21 cellular contexts compared by ENCODE assay signal in genomic region chr17:7167832-7168231, GRCh38. TPM values are rescaled to one million over a fixed set of nuclear protein-coding genes. Genes with fewer than 3 reads are reported as not detected.
DNase-seq lines count a peak whose midpoint lies in the region; ATAC-seq and TF ChIP-seq lines count a peak whose summit lies in the region.
"Had no signal": no experiment of that assay in that cellular context is flagged by ENCODE, and none has a peak within 500 bp of the region (broad histone marks: within the 10 kb centered on the region; RNA-seq: fewer than 3 reads in every experiment).

No MANE protein-coding gene starts in this region.

- no peak overlapping the region for H3K23ac ChIP-seq in neuronal stem cell (ENCODE audit: low read depth, low read length, poor library complexity)

- H3K27me3 ChIP-seq in HL-60 (ENCODE audit: insufficient read depth, poor library complexity, severe bottlenecking) (no peaks in the 10 kb centered on the region), upper lobe of right lung (no peaks in the 10 kb centered on the region), neuronal stem cell (ENCODE audit: control insufficient read depth in 3 of 3, insufficient read depth in 3 of 3, low read depth in 1 of 3, low read length in 3 of 3) (peaks cover 0 to 2% (median 0%) of the 10 kb centered on the region in 3 experiments)

- no CpG with 5 or more reads among the region's 4 CpGs for WGBS in neuronal stem cell (ENCODE audit: extremely low coverage in 2 of 2, insufficient read length in 2 of 2, insufficient replicate concordance in 1 of 2), 2 donors

- H2BK120ac ChIP-seq in neuronal stem cell (ENCODE audit: low read depth, low read length), result no peak overlapping the region

- DNase-seq in HL-60 (ENCODE audit: low read depth in 1 of 2, low spot score in 1 of 2), result peak; percentile 60 to 69
- DNase-seq in SKM-1 (lab: John Stamatoyannopoulos, UW; ENCODE audit: unreplicated experiment), result peak; percentile 9
- peak; percentile 59 for DNase-seq in fibroblast of the aortic adventitia (ENCODE audit: low read depth)
- DNase-seq in upper lobe of right lung, result no peak
- no peak for DNase-seq in neuronal stem cell (ENCODE audit: low spot score)
- no peak for DNase-seq in activated CD4-positive, CD25-positive, alpha-beta regulatory T cell (lab: John Stamatoyannopoulos, UW)
- DNase-seq: activated CD4-positive, alpha-beta T cell treated with anti-CD3 and anti-CD28 coated beads for 4 hours; activated naive CD4-positive, alpha-beta T cell; dermis blood vessel endothelial cell; DMS153; erythroblast; hypothalamus; NCI-H1092; NCI-H82; stimulated activated CD4-positive, alpha-beta T cell treated with anti-CD3 and anti-CD28 coated beads, Interleukin-4, amount 100 ng/mL, for 4 hours had no signal

- no peak overlapping the region for H2BK15ac ChIP-seq in neuronal stem cell (ENCODE audit: low read length)

- H2BK12ac ChIP-seq in neuronal stem cell (ENCODE audit: low read length), result no peak overlapping the region

- H3K4me3 ChIP-seq in HL-60 (replicated peaks; ENCODE audit: insufficient read depth, low read length) (no peak overlapping the region), fibroblast of the aortic adventitia (ENCODE audit: low read depth, low read length) (no peak overlapping the region), upper lobe of right lung (no peak overlapping the region), neuronal stem cell (ENCODE audit: low read length in 2 of 2) (no peak overlapping the region)
- H3K4me3 ChIP-seq: skin epidermis, thoracic aorta had no signal

- no peak overlapping the region for H2BK5ac ChIP-seq in neuronal stem cell (ENCODE audit: low read length)

- no peak overlapping the region for H3K14ac ChIP-seq in neuronal stem cell (ENCODE audit: low read length)

- no peak overlapping the region for H4K8ac ChIP-seq in neuronal stem cell (ENCODE audit: low read depth, low read length)

- no peak overlapping the region for H2AK5ac ChIP-seq in neuronal stem cell (ENCODE audit: low read depth, low read length)

- H2AFZ ChIP-seq in neuronal stem cell (ENCODE audit: low read length), result no peak overlapping the region

- H3K4me1 ChIP-seq in upper lobe of right lung (peaks cover 3% of the 10 kb centered on the region), neuronal stem cell (ENCODE audit: control insufficient read depth in 2 of 2, insufficient read depth in 1 of 2, low read depth in 1 of 2, low read length in 2 of 2) (no peaks in the 10 kb centered on the region)

- H3K27ac ChIP-seq in HL-60 (replicated peaks) (no peak overlapping the region), upper lobe of right lung (peak overlapping the region; percentile 55), neuronal stem cell (replicated peaks; ENCODE audit: low read length) (no peak overlapping the region)
- H3K27ac ChIP-seq: C4-2B, thoracic aorta had no signal

- H3K9ac ChIP-seq in neuronal stem cell (ENCODE audit: low read depth, low read length, poor library complexity), result no peak overlapping the region

- TF ChIP-seq CTCF in HL-60 (IDR thresholded peaks at IDR 0.05; ENCODE audit: insufficient read depth, low read length) (no peak), fibroblast of the aortic adventitia (IDR thresholded peaks at IDR 0.05; ENCODE audit: insufficient read depth, low read length) (no peak), upper lobe of right lung (IDR thresholded peaks at IDR 0.05) (no peak)

- no peak overlapping the region for H4K91ac ChIP-seq in neuronal stem cell (ENCODE audit: low read depth, low read length, poor library complexity)

- no peak overlapping the region for H3K4ac ChIP-seq in neuronal stem cell (ENCODE audit: low read length)

- H3K18ac ChIP-seq in neuronal stem cell (ENCODE audit: low read length), result no peak overlapping the region

- H3K36me3 ChIP-seq in upper lobe of right lung, result no peaks in the 10 kb centered on the region
- peaks cover 0 to 2% of the 10 kb centered on the region in 2 donors for H3K36me3 ChIP-seq in neuronal stem cell (replicated peaks in 1 of 2; ENCODE audit: control insufficient read depth in 2 of 2, insufficient read depth in 2 of 2, low read length in 2 of 2)
- H3K36me3 ChIP-seq: thoracic aorta had no signal

- H3K9me3 ChIP-seq in upper lobe of right lung (no peaks in the 10 kb centered on the region), neuronal stem cell (replicated peaks in 1 of 2; ENCODE audit: control insufficient read depth in 2 of 2, insufficient read depth in 1 of 2, low read depth in 1 of 2, low read length in 2 of 2) (no peaks in the 10 kb centered on the region)

- intact Hi-C loops in upper lobe of right lung (cut with DNase I), result no loop called here

- no peak overlapping the region for H3K4me2 ChIP-seq in neuronal stem cell (ENCODE audit: insufficient read depth, low read length, poor library complexity, severe bottlenecking)

- no peaks in the 10 kb centered on the region for H3K79me1 ChIP-seq in neuronal stem cell (ENCODE audit: low read depth, low read length)

- ATAC-seq in upper lobe of right lung (peak; percentile 74), GM19035 (IDR thresholded peaks at IDR 0.05; ENCODE audit: unreplicated experiment) (no peak)
- ATAC-seq: HCT116 had no signal

RNA-seq across cellular contexts. Expression of gene ASGR1, which starts 11.3 kb away (rescaled TPM):
- total RNA-seq in fibroblast of the aortic adventitia (ENCODE audit: low replicate concordance) (0.09 and 2.8 TPM in 2 replicates), upper lobe of right lung (4.3 TPM)
- polyA plus RNA-seq in neuronal stem cell (2013, experiment 1 of 2), result 9.1 TPM
- 9.6 TPM for polyA plus RNA-seq in neuronal stem cell (2013, experiment 2 of 2)

RNA-seq across cellular contexts. Expression of gene DLG4, which starts 51.8 kb away (rescaled TPM):
- total RNA-seq in fibroblast of the aortic adventitia (ENCODE audit: low replicate concordance), result 2.9 and 11.9 TPM in 2 replicates
- total RNA-seq in upper lobe of right lung, result 30.7 TPM
- 52.7 TPM for polyA plus RNA-seq in neuronal stem cell (2013, experiment 1 of 2)
- 51.9 TPM for polyA plus RNA-seq in neuronal stem cell (2013, experiment 2 of 2)

RNA-seq across cellular contexts. Expression of gene ACADVL, which starts 51.9 kb away (rescaled TPM):
- total RNA-seq in fibroblast of the aortic adventitia (ENCODE audit: low replicate concordance) (136 and 210 TPM in 2 replicates), upper lobe of right lung (544 TPM)
- polyA plus RNA-seq in neuronal stem cell (2013, experiment 1 of 2), result 270 TPM
- polyA plus RNA-seq in neuronal stem cell (2013, experiment 2 of 2), result 258 TPM

RNA-seq across cellular contexts. Expression of gene ASGR2, which starts 53.2 kb away (rescaled TPM):
- total RNA-seq in fibroblast of the aortic adventitia (ENCODE audit: low replicate concordance) (not detected in 2 replicates), upper lobe of right lung (1.3 TPM)
- not detected for polyA plus RNA-seq in neuronal stem cell (2013, experiment 1 of 2)
- polyA plus RNA-seq in neuronal stem cell (2013, experiment 2 of 2), result 0.03 TPM
- total RNA-seq: dermis blood vessel endothelial cell, osteocyte had no signal

Comparison
In these comparisons a context has a peak if more than half of its experiments do, and no peak if none do; other contexts are left out.
1. DNase-seq: peak in HL-60 (2 of 2), SKM-1 (single experiment) and fibroblast of the aortic adventitia (single experiment); none in upper lobe of right lung (single experiment), neuronal stem cell (single experiment) and activated CD4-positive, CD25-positive, alpha-beta regulatory T cell (0 of 4).